Comparison of ENCODE assay signal across 13 cellular contexts in genomic region chr14:96559571-96559970, GRCh38.
"Had no signal": no experiment of that assay in that cellular context is flagged by ENCODE, and none has a peak within 500 bp of the region (broad histone marks: within the 10 kb centered on the region; RNA-seq: fewer than 3 reads in every experiment).

No MANE protein-coding gene starts in this region.

- H3K27me3 Mint-ChIP-seq: activated CD4-positive, alpha-beta T cell treated with anti-CD3 and anti-CD28 coated beads, Interleukin-2, amount 10 ng/mL, durations not matched to agents 7 days and 5 days; naive B cell had no signal

- H3K4me1 ChIP-seq: gastroesophageal sphincter, tibial artery, uterus had no signal

- FAIRE-seq: TTC549 had no signal

- H3K36me3 ChIP-seq: uterus had no signal

- H3K9me3 ChIP-seq: gastroesophageal sphincter, tibial artery, uterus had no signal

- ATAC-seq: gastroesophageal sphincter; stimulated activated effector memory CD8-positive, alpha-beta T cell treated with anti-CD3 and anti-CD28 coated beads, Interleukin-12 subunit alpha, Interleukin-12 subunit beta, amount 100 ng/mL, for 72 hours had no signal

- DNase-seq: activated CD4-positive, alpha-beta T cell treated with anti-CD3 and anti-CD28 coated beads, Interleukin-2, amount 10 ng/mL, durations not matched to agents 7 days and 5 days; activated CD8-positive, alpha-beta memory T cell treated with anti-CD3 and anti-CD28 coated beads, Interleukin-2, amount 50 U/mL, for 48 hours; anterior cingulate cortex; brain microvascular endothelial cell; cortex of kidney; effector memory CD4-positive, alpha-beta T cell; islet precursor cell; naive B cell; tibial artery; uterus had no signal

- H3K4me3 Mint-ChIP-seq: activated CD4-positive, alpha-beta T cell treated with anti-CD3 and anti-CD28 coated beads, Interleukin-2, amount 10 ng/mL, durations not matched to agents 7 days and 5 days; naive B cell; stimulated activated effector memory CD8-positive, alpha-beta T cell treated with anti-CD3 and anti-CD28 coated beads, Interleukin-12 subunit alpha, Interleukin-12 subunit beta, amount 100 ng/mL, for 72 hours had no signal

- H3K27ac Mint-ChIP-seq: stimulated activated effector memory CD8-positive, alpha-beta T cell treated with anti-CD3 and anti-CD28 coated beads, Interleukin-12 subunit alpha, Interleukin-12 subunit beta, amount 100 ng/mL, for 72 hours had no signal

- H3K4me3 ChIP-seq: gastroesophageal sphincter, tibial artery, uterus had no signal

- H3K27ac ChIP-seq: brain microvascular endothelial cell, gastroesophageal sphincter, tibial artery, uterus had no signal

- H3K9me3 Mint-ChIP-seq: activated CD4-positive, alpha-beta T cell treated with anti-CD3 and anti-CD28 coated beads, Interleukin-2, amount 10 ng/mL, durations not matched to agents 7 days and 5 days; naive B cell; stimulated activated effector memory CD8-positive, alpha-beta T cell treated with anti-CD3 and anti-CD28 coated beads, Interleukin-12 subunit alpha, Interleukin-12 subunit beta, amount 100 ng/mL, for 72 hours had no signal

- H3K27me3 ChIP-seq: brain microvascular endothelial cell, gastroesophageal sphincter, tibial artery, uterus had no signal
